23 cellular contexts compared by ENCODE assay signal in genomic region chr2:66567000-66567399, GRCh38.
A peak's percentile ranks its signal among the peaks of the same experiment; 100 is the strongest.
DNase-seq lines count a peak whose midpoint lies in the region; ATAC-seq and TF ChIP-seq lines count a peak whose summit lies in the region.
"Had no signal": no experiment of that assay in that cellular context is flagged by ENCODE, and none has a peak within 500 bp of the region (broad histone marks: within the 10 kb centered on the region; RNA-seq: fewer than 3 reads in every experiment).

No MANE protein-coding gene starts in this region.

- H3K27me3 ChIP-seq in cardiac muscle cell = no peaks in the 10 kb centered on the region
- H3K27me3 ChIP-seq in right atrium auricular region = no peaks in the 10 kb centered on the region
- no peaks in the 10 kb centered on the region for H3K27me3 ChIP-seq in neural progenitor cell
- H3K27me3 ChIP-seq: upper lobe of left lung had no signal

- DNase-seq in cardiac muscle cell (ENCODE audit: low read depth in 1 of 2, low spot score in 1 of 2) = peak in 1 of 2 donors; percentile 52
- no peak for DNase-seq in right atrium auricular region (ENCODE audit: low spot score)
- peak; percentile 22 for DNase-seq in neural progenitor cell (ENCODE audit: low spot score)
- no peak for DNase-seq in hepatic stellate cell (ENCODE audit: low spot score)
- DNase-seq in activated CD4-positive, alpha-beta memory T cell treated with anti-CD3 and anti-CD28 coated beads for 36 hours = no peak
- no peak for DNase-seq in Calu3
- DNase-seq: activated CD4-positive, alpha-beta T cell treated with anti-CD3 and anti-CD28 coated beads, Interleukin-2, amount 10 ng/mL, durations not matched to agents 24 days and 14 days; activated effector memory CD4-positive, alpha-beta T cell treated with Interleukin-2 at 50 U/mL for 16 hours; anterior cingulate cortex; DMS79 treated with DMSO at 0.1 percent for 48 hours; effector CD4-positive, alpha-beta T cell; left colon; mammary epithelial cell; NCI-H1105 treated with DMSO at 0.1 percent for 48 hours; NCI-H2081 treated with DMSO at 0.1 percent for 48 hours; psoas muscle; stimulated activated CD4-positive, alpha-beta T cell treated with anti-CD3 and anti-CD28 coated beads, Interleukin-15, amount 100 ng/mL, for 24 hours; upper lobe of left lung had no signal

- H3K9ac ChIP-seq in neural progenitor cell = no peak overlapping the region

- H3K9me3 ChIP-seq in cardiac muscle cell (ENCODE audit: low read depth) = no peaks in the 10 kb centered on the region
- H3K9me3 ChIP-seq in right atrium auricular region = no peaks in the 10 kb centered on the region
- no peaks in the 10 kb centered on the region for H3K9me3 ChIP-seq in neural progenitor cell (ENCODE audit: low read depth)
- H3K9me3 ChIP-seq: psoas muscle, upper lobe of left lung had no signal

- H2AFZ ChIP-seq in neural progenitor cell (replicated peaks) = no peak overlapping the region

- POLR2A ChIA-PET in activated CD4-positive, alpha-beta memory T cell treated with anti-CD3 and anti-CD28 coated beads for 36 hours (lab: Charles Lee) = no interaction called here

- peak overlapping the region; percentile 94 for H3K27ac ChIP-seq in cardiac muscle cell
- H3K27ac ChIP-seq in right atrium auricular region = no peak overlapping the region
- H3K27ac ChIP-seq in neural progenitor cell = no peak overlapping the region
- H3K27ac ChIP-seq: psoas muscle, upper lobe of left lung had no signal

- CTCF ChIA-PET in activated CD4-positive, alpha-beta memory T cell treated with anti-CD3 and anti-CD28 coated beads for 36 hours (lab: Charles Lee) = no interaction called here
- CTCF ChIA-PET in Calu3 (lab: Charles Lee) = no interaction called here

- H3K27me3 Mint-ChIP-seq in brain = no peaks in the 10 kb centered on the region
- H3K27me3 Mint-ChIP-seq in neural progenitor cell (ENCODE audit: insufficient read depth, low read depth) = peaks cover 4% of the 10 kb centered on the region
- H3K27me3 Mint-ChIP-seq in activated CD4-positive, alpha-beta memory T cell treated with anti-CD3 and anti-CD28 coated beads for 36 hours = peaks cover 3% of the 10 kb centered on the region
- H3K27me3 Mint-ChIP-seq in Calu3 (ENCODE audit: unreplicated experiment) = no peaks in the 10 kb centered on the region
- H3K27me3 Mint-ChIP-seq: activated CD4-positive, alpha-beta T cell treated with anti-CD3 and anti-CD28 coated beads, Interleukin-2, amount 10 ng/mL, durations not matched to agents 24 days and 14 days had no signal

- H3F3A ChIP-seq in neural progenitor cell (ENCODE audit: low read depth) = peaks cover 32% of the 10 kb centered on the region

- peaks cover 23% of the 10 kb centered on the region for H3K36me3 ChIP-seq in cardiac muscle cell
- H3K36me3 ChIP-seq in right atrium auricular region = peaks cover 14% of the 10 kb centered on the region
- H3K36me3 ChIP-seq in neural progenitor cell = no peaks in the 10 kb centered on the region

- H3K9me3 Mint-ChIP-seq in brain (no peaks in the 10 kb centered on the region), neural progenitor cell (no peaks in the 10 kb centered on the region), Calu3 (ENCODE audit: low read depth, unreplicated experiment) (no peaks in the 10 kb centered on the region)
- H3K9me3 Mint-ChIP-seq in activated CD4-positive, alpha-beta memory T cell treated with anti-CD3 and anti-CD28 coated beads for 36 hours = no peaks in the 10 kb centered on the region
- H3K9me3 Mint-ChIP-seq: activated CD4-positive, alpha-beta T cell treated with anti-CD3 and anti-CD28 coated beads, Interleukin-2, amount 10 ng/mL, durations not matched to agents 24 days and 14 days; stimulated activated effector memory CD8-positive, alpha-beta T cell treated with anti-CD3 and anti-CD28 coated beads, Interleukin-12 subunit alpha, Interleukin-12 subunit beta, amount 100 ng/mL, for 72 hours; WTC11 had no signal

- H4K20me1 ChIP-seq in neural progenitor cell (ENCODE audit: low read depth) = no peaks in the 10 kb centered on the region

- TF ChIP-seq CTCF in cardiac muscle cell (IDR thresholded peaks at IDR 0.05; ENCODE audit: low read depth, low read length) = no peak
- no peak for TF ChIP-seq CTCF in right atrium auricular region (IDR thresholded peaks at IDR 0.05)
- TF ChIP-seq CTCF in brain (conservative IDR thresholded peaks at IDR 0.05) = no peak
- no peak for TF ChIP-seq CTCF in neural progenitor cell (IDR thresholded peaks at IDR 0.05)
- no peak for TF ChIP-seq CTCF in Calu3 (IDR thresholded peaks at IDR 0.05; ENCODE audit: unreplicated experiment)

- no peaks in the 10 kb centered on the region for H3K79me2 ChIP-seq in neural progenitor cell (ENCODE audit: low read depth)

- peak overlapping the region in 3 of 5 experiments; percentile 6 to 20 (median 8) for H3K4me3 Mint-ChIP-seq in brain
- H3K4me3 Mint-ChIP-seq in neural progenitor cell = peak overlapping the region; percentile 50
- H3K4me3 Mint-ChIP-seq in activated CD4-positive, alpha-beta memory T cell treated with anti-CD3 and anti-CD28 coated beads for 36 hours = no peak overlapping the region
- no peak overlapping the region for H3K4me3 Mint-ChIP-seq in Calu3 (ENCODE audit: low read depth, unreplicated experiment)
- H3K4me3 Mint-ChIP-seq: activated CD4-positive, alpha-beta T cell treated with anti-CD3 and anti-CD28 coated beads, Interleukin-2, amount 10 ng/mL, durations not matched to agents 24 days and 14 days; activated naive CD8-positive, alpha-beta T cell; stimulated activated effector memory CD8-positive, alpha-beta T cell treated with anti-CD3 and anti-CD28 coated beads, Interleukin-12 subunit alpha, Interleukin-12 subunit beta, amount 100 ng/mL, for 72 hours; WTC11 had no signal

- H3K4me1 ChIP-seq in cardiac muscle cell (ENCODE audit: low read depth) (peaks cover 83% of the 10 kb centered on the region), right atrium auricular region (no peaks in the 10 kb centered on the region), neural progenitor cell (peaks cover 84% of the 10 kb centered on the region)
- H3K4me1 ChIP-seq: psoas muscle had no signal

- peak overlapping the region; percentile 22 for H3K4me2 ChIP-seq in neural progenitor cell

- intact Hi-C loops in activated CD4-positive, alpha-beta memory T cell treated with anti-CD3 and anti-CD28 coated beads for 36 hours (cut with micrococcal nuclease) = no loop called here
- intact Hi-C loops in Calu3 (cut with micrococcal nuclease; ENCODE audit: unreplicated experiment) = no loop called here

- no TSS peak for BruUV-seq in Calu3 (replicated peaks; lab: Mats Ljungman, UMichigan)

- ATAC-seq in HG03135 (IDR thresholded peaks at IDR 0.05; ENCODE audit: unreplicated experiment) = no peak
- ATAC-seq: left colon; psoas muscle; stimulated activated effector memory CD8-positive, alpha-beta T cell treated with anti-CD3 and anti-CD28 coated beads, Interleukin-12 subunit alpha, Interleukin-12 subunit beta, amount 100 ng/mL, for 72 hours; WTC11 had no signal

- no peak overlapping the region for H3K4me3 ChIP-seq in cardiac muscle cell
- no peak overlapping the region for H3K4me3 ChIP-seq in right atrium auricular region
- H3K4me3 ChIP-seq in neural progenitor cell = no peak overlapping the region
- H3K4me3 ChIP-seq: psoas muscle, upper lobe of left lung had no signal

- H3K27ac Mint-ChIP-seq in brain (peak overlapping the region in 3 of 5 experiments; percentile 17 to 89 (median 60)), neural progenitor cell (peak overlapping the region; percentile 59), Calu3 (ENCODE audit: unreplicated experiment) (no peak overlapping the region)
- no peak overlapping the region for H3K27ac Mint-ChIP-seq in activated CD4-positive, alpha-beta memory T cell treated with anti-CD3 and anti-CD28 coated beads for 36 hours
- H3K27ac Mint-ChIP-seq: activated CD4-positive, alpha-beta T cell treated with anti-CD3 and anti-CD28 coated beads, Interleukin-2, amount 10 ng/mL, durations not matched to agents 24 days and 14 days; activated naive CD8-positive, alpha-beta T cell; stimulated activated effector memory CD8-positive, alpha-beta T cell treated with anti-CD3 and anti-CD28 coated beads, Interleukin-12 subunit alpha, Interleukin-12 subunit beta, amount 100 ng/mL, for 72 hours; WTC11 had no signal

- peaks cover 20% of the 10 kb centered on the region for H3K36me3 Mint-ChIP-seq in brain
- no peaks in the 10 kb centered on the region for H3K36me3 Mint-ChIP-seq in neural progenitor cell
- no peaks in the 10 kb centered on the region for H3K36me3 Mint-ChIP-seq in activated CD4-positive, alpha-beta memory T cell treated with anti-CD3 and anti-CD28 coated beads for 36 hours
- no peaks in the 10 kb centered on the region for H3K36me3 Mint-ChIP-seq in Calu3 (ENCODE audit: insufficient read depth, unreplicated experiment)
- H3K36me3 Mint-ChIP-seq: activated naive CD8-positive, alpha-beta T cell; stimulated activated effector memory CD8-positive, alpha-beta T cell treated with anti-CD3 and anti-CD28 coated beads, Interleukin-12 subunit alpha, Interleukin-12 subunit beta, amount 100 ng/mL, for 72 hours; WTC11 had no signal

- H3K4me1 Mint-ChIP-seq in brain (peaks cover 93% of the 10 kb centered on the region), neural progenitor cell (peaks cover 85% of the 10 kb centered on the region), Calu3 (ENCODE audit: low read depth, unreplicated experiment) (no peaks in the 10 kb centered on the region)
- H3K4me1 Mint-ChIP-seq in activated CD4-positive, alpha-beta memory T cell treated with anti-CD3 and anti-CD28 coated beads for 36 hours (ENCODE audit: low read depth) = no peaks in the 10 kb centered on the region
- H3K4me1 Mint-ChIP-seq: activated CD4-positive, alpha-beta T cell treated with anti-CD3 and anti-CD28 coated beads, Interleukin-2, amount 10 ng/mL, durations not matched to agents 24 days and 14 days; stimulated activated effector memory CD8-positive, alpha-beta T cell treated with anti-CD3 and anti-CD28 coated beads, Interleukin-12 subunit alpha, Interleukin-12 subunit beta, amount 100 ng/mL, for 72 hours had no signal

Comparison
In these comparisons a context has a peak if more than half of its experiments do, and no peak if none do; other contexts are left out.
1. H3K27ac Mint-ChIP-seq: peak in brain (3 of 5) and neural progenitor cell (single experiment); none in activated CD4-positive, alpha-beta memory T cell treated with anti-CD3 and anti-CD28 coated beads for 36 hours (single experiment) and Calu3 (single experiment).
2. H3K4me3 Mint-ChIP-seq: peak in brain (3 of 5) and neural progenitor cell (single experiment); none in activated CD4-positive, alpha-beta memory T cell treated with anti-CD3 and anti-CD28 coated beads for 36 hours (single experiment) and Calu3 (single experiment).